In genomic region chr2:150618215-150618905, GRCh38 we compare ENCODE assay signal across 21 cellular contexts.
DNase-seq lines count a peak whose midpoint lies in the region; ATAC-seq, FAIRE-seq and TF ChIP-seq lines count a peak whose summit lies in the region.
"Had no signal": no experiment of that assay in that cellular context is flagged by ENCODE, and none has a peak within 500 bp of the region (broad histone marks: within the 10 kb centered on the region; RNA-seq: fewer than 3 reads in every experiment).

No MANE protein-coding gene starts in this region.

- POLR2A ChIA-PET in A549 (lab: Yijun Ruan, JAX) = no interaction called here
- POLR2A ChIA-PET in WTC11 (lab: Charles Lee) = no interaction called here
- POLR2A ChIA-PET in activated CD8-positive, alpha-beta T cell treated with anti-CD3 and anti-CD28 coated beads for 36 hours (lab: Charles Lee) = no interaction called here

- TF ChIP-seq CTCF in A549 (IDR thresholded peaks at IDR 0.05) = no peak
- TF ChIP-seq CTCF in WTC11 (IDR thresholded peaks at IDR 0.05) = no peak
- no peak for TF ChIP-seq CTCF in nephron (IDR thresholded peaks at IDR 0.05; ENCODE audit: unreplicated experiment in 3 of 3)
- TF ChIP-seq CTCF in activated CD8-positive, alpha-beta T cell treated with anti-CD3 and anti-CD28 coated beads for 36 hours (IDR thresholded peaks at IDR 0.05) = no peak
- TF ChIP-seq CTCF in omental fat pad (IDR thresholded peaks at IDR 0.05) = no peak

- H3K4me3 Mint-ChIP-seq in WTC11 (no peak overlapping the region), nephron (no peak overlapping the region)
- no peak overlapping the region for H3K4me3 Mint-ChIP-seq in activated CD8-positive, alpha-beta T cell treated with anti-CD3 and anti-CD28 coated beads for 36 hours
- H3K4me3 Mint-ChIP-seq: activated naive CD8-positive, alpha-beta T cell treated with anti-CD3 and anti-CD28 coated beads, Interleukin-2, amount 50 U/mL, for 24 hours; T-helper 1 cell treated with Interleukin-12 subunit alpha and Interleukin-12 subunit beta and Interleukin-4 antibody, amounts not matched to agents 30 μg/mL and 1 μg/mL, for 36 hours had no signal

- no peak for TF ChIP-seq EP300 in A549 (IDR thresholded peaks at IDR 0.05)

- CTCF ChIA-PET in A549 (lab: Yijun Ruan, JAX) = interaction anchor here (1.8 to 2.8 kb wide), 2 partner anchors 16 to 18 kb away, joined by 7 read pairs; no protein-coding TSS in a partner anchor
- CTCF ChIA-PET in WTC11 (lab: Charles Lee) = no interaction called here
- CTCF ChIA-PET in activated CD8-positive, alpha-beta T cell treated with anti-CD3 and anti-CD28 coated beads for 36 hours (lab: Charles Lee) = no interaction called here

- no peak overlapping the region for H3K4me2 ChIP-seq in A549
- H3K4me2 ChIP-seq: BLaER1 treated with 17β-estradiol and CSF1 and Interleukin-3, amounts not matched to agents 10 nM and 100 nM had no signal

- ATAC-seq in A549 (no peak), WTC11 (no peak), HG02981 (IDR thresholded peaks at IDR 0.05; ENCODE audit: unreplicated experiment) (no peak), omental fat pad (ENCODE audit: low FRiP score) (no peak)
- no peak for ATAC-seq in activated CD8-positive, alpha-beta T cell treated with anti-CD3 and anti-CD28 coated beads for 36 hours
- ATAC-seq: activated naive CD8-positive, alpha-beta T cell treated with anti-CD3 and anti-CD28 coated beads, Interleukin-2, amount 50 U/mL, for 24 hours; left lobe of liver had no signal

- H3K27ac ChIP-seq in A549 (peak overlapping the region; percentile 50 to 61; a peak in 3 of 6 replicates), epithelial cell of prostate (peak overlapping the region; percentile 85)
- H3K27ac ChIP-seq: BLaER1 treated with 17β-estradiol and CSF1 and Interleukin-3, amounts not matched to agents 10 nM and 100 nM; cardiac muscle cell; esophagus squamous epithelium had no signal

- intact Hi-C loops in activated CD8-positive, alpha-beta T cell treated with anti-CD3 and anti-CD28 coated beads for 36 hours (cut with micrococcal nuclease) = no loop called here

- no peak for FAIRE-seq in A549 (lab: Jason Lieb, UNC)

- WGBS in A549 (ENCODE audit: missing lambda C conversion rate) = 73% methylated on average over 7 of the region's 7 CpGs

- no peak for TF ChIP-seq RAD21 in A549 (conservative IDR thresholded peaks at IDR 0.05 in 1 of 2, IDR thresholded peaks at IDR 0.05 in 1 of 2)

- no peak overlapping the region for H3K4me3 ChIP-seq in A549
- H3K4me3 ChIP-seq: BLaER1 treated with 17β-estradiol and CSF1 and Interleukin-3, amounts not matched to agents 10 nM and 100 nM; cardiac muscle cell; esophagus squamous epithelium had no signal

- H3K9me3 ChIP-seq in A549 = no peaks in the 10 kb centered on the region
- H3K9me3 ChIP-seq: esophagus squamous epithelium had no signal

- TF ChIP-seq POLR2A in A549 (IDR thresholded peaks at IDR 0.05; ENCODE audit: low read length) = no peak

- H3K27me3 Mint-ChIP-seq in WTC11 (ENCODE audit: low read depth) (no peaks in the 10 kb centered on the region), nephron (ENCODE audit: low read depth) (no peaks in the 10 kb centered on the region)
- peaks cover 2% of the 10 kb centered on the region for H3K27me3 Mint-ChIP-seq in activated CD8-positive, alpha-beta T cell treated with anti-CD3 and anti-CD28 coated beads for 36 hours
- H3K27me3 Mint-ChIP-seq: activated naive CD8-positive, alpha-beta T cell treated with anti-CD3 and anti-CD28 coated beads, Interleukin-2, amount 50 U/mL, for 24 hours had no signal

- H3K4me1 Mint-ChIP-seq in WTC11 = peaks cover 17% of the 10 kb centered on the region
- peaks cover 51% of the 10 kb centered on the region for H3K4me1 Mint-ChIP-seq in nephron
- no peaks in the 10 kb centered on the region for H3K4me1 Mint-ChIP-seq in activated CD8-positive, alpha-beta T cell treated with anti-CD3 and anti-CD28 coated beads for 36 hours (ENCODE audit: low read depth)
- H3K4me1 Mint-ChIP-seq: activated naive CD8-positive, alpha-beta T cell treated with anti-CD3 and anti-CD28 coated beads, Interleukin-2, amount 50 U/mL, for 24 hours had no signal

- peaks cover 36% of the 10 kb centered on the region for H3K4me1 ChIP-seq in A549

- 0 out of 2 replicates have a peak overlapping the region, but pooled peaks have one; percentile 49 for H3K27ac Mint-ChIP-seq in WTC11
- peak overlapping the region; percentile 50 to 71 (median 66) for H3K27ac Mint-ChIP-seq in nephron
- no peak overlapping the region for H3K27ac Mint-ChIP-seq in activated CD8-positive, alpha-beta T cell treated with anti-CD3 and anti-CD28 coated beads for 36 hours
- H3K27ac Mint-ChIP-seq: activated naive CD8-positive, alpha-beta T cell treated with anti-CD3 and anti-CD28 coated beads, Interleukin-2, amount 50 U/mL, for 24 hours; T-helper 1 cell treated with Interleukin-12 subunit alpha and Interleukin-12 subunit beta and Interleukin-4 antibody, amounts not matched to agents 30 μg/mL and 1 μg/mL, for 36 hours had no signal

- DNase-seq in A549 (ENCODE audit: low read depth in 1 of 2, low spot score in 1 of 2) = no peak
- no peak for DNase-seq in WTC11 (ENCODE audit: low spot score)
- no peak for DNase-seq in epithelial cell of prostate (ENCODE audit: low read depth, low spot score)
- DNase-seq in activated CD8-positive, alpha-beta T cell treated with anti-CD3 and anti-CD28 coated beads for 36 hours = no peak
- DNase-seq in omental fat pad (ENCODE audit: low spot score) = no peak
- DNase-seq in SW480 (ENCODE audit: low spot score) = no peak
- DNase-seq: ACHN; activated CD4-positive, alpha-beta T cell treated with anti-CD3 and anti-CD28 coated beads, Interleukin-2, amount 50 U/mL, for 1 hour; activated effector memory CD4-positive, alpha-beta T cell treated with Interleukin-2 at 50 U/mL for 16 hours; activated naive CD8-positive, alpha-beta T cell treated with anti-CD3 and anti-CD28 coated beads, Interleukin-2, amount 50 U/mL, for 24 hours; Calu3; esophagus squamous epithelium; NCI-H526 treated with DMSO at 0.1 percent for 48 hours; SHP77; stimulated activated CD4-positive, alpha-beta T cell treated with anti-CD3 and anti-CD28 coated beads, Interleukin-12 subunit alpha, Interleukin-12 subunit beta, amount 100 ng/mL, for 4 hours had no signal

- H3K36me3 Mint-ChIP-seq in WTC11 = no peaks in the 10 kb centered on the region
- no peaks in the 10 kb centered on the region for H3K36me3 Mint-ChIP-seq in nephron (ENCODE audit: low read depth)
- H3K36me3 Mint-ChIP-seq in activated CD8-positive, alpha-beta T cell treated with anti-CD3 and anti-CD28 coated beads for 36 hours (ENCODE audit: low read depth) = no peaks in the 10 kb centered on the region

- peaks cover 18% of the 10 kb centered on the region for H3K9me3 Mint-ChIP-seq in WTC11
- peaks cover 2% of the 10 kb centered on the region for H3K9me3 Mint-ChIP-seq in nephron
- no peaks in the 10 kb centered on the region for H3K9me3 Mint-ChIP-seq in activated CD8-positive, alpha-beta T cell treated with anti-CD3 and anti-CD28 coated beads for 36 hours
- H3K9me3 Mint-ChIP-seq: activated naive CD8-positive, alpha-beta T cell treated with anti-CD3 and anti-CD28 coated beads, Interleukin-2, amount 50 U/mL, for 24 hours; T-helper 1 cell treated with Interleukin-12 subunit alpha and Interleukin-12 subunit beta and Interleukin-4 antibody, amounts not matched to agents 30 μg/mL and 1 μg/mL, for 36 hours had no signal

TF ChIP-seq in A549, 52 proteins besides CTCF, POLR2A, EP300 and RAD21:
- TF ChIP-seq BHLHE40 (IDR thresholded peaks at IDR 0.05; ENCODE audit: low read depth, low read length) = no peak
- TF ChIP-seq KDM5A (IDR thresholded peaks at IDR 0.05) = no peak
- no peak for TF ChIP-seq FOSL2 (IDR thresholded peaks at IDR 0.05)
- peak; percentile 9; the same call in 1 of the 2 replicates for TF ChIP-seq FOSL2 (CRISPR knock-in tag; IDR thresholded peaks at IDR 0.05)
- no peak for TF ChIP-seq CEBPB (IDR thresholded peaks at IDR 0.05)

TF ChIP-seq in WTC11, 78 proteins besides CTCF, POLR2A, EP300 and RAD21 (continues in another document):
- TF ChIP-seq ZNF263 (CRISPR knock-in tag; IDR thresholded peaks at IDR 0.05; ENCODE audit: low read depth) (no peak), ZNF425 (CRISPR knock-in tag; conservative IDR thresholded peaks at IDR 0.05) (no peak), OVOL2 (CRISPR knock-in tag; IDR thresholded peaks at IDR 0.05; ENCODE audit: borderline replicate concordance) (no peak), ATF3 (CRISPR knock-in tag; conservative IDR thresholded peaks at IDR 0.05) (no peak), SOX15 (CRISPR knock-in tag; IDR thresholded peaks at IDR 0.05) (no peak), ZNF232 (CRISPR knock-in tag; IDR thresholded peaks at IDR 0.05) (no peak)
- TF ChIP-seq, protein P1, sequence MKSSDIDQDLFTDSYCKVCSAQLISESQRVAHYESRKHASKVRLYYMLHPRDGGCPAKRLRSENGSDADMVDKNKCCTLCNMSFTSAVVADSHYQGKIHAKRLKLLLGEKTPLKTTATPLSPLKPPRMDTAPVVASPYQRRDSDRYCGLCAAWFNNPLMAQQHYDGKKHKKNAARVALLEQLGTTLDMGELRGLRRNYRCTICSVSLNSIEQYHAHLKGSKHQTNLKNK (CRISPR knock-in tag; IDR thresholded peaks at IDR 0.05) = no peak
